In genomic region chr20:56388882-56389281, GRCh38 we compare ENCODE assay signal across 1 cellular context.
A peak's percentile ranks its signal among the peaks of the same experiment; 100 is the strongest.
TF ChIP-seq lines count a peak whose summit lies in the region.

No MANE protein-coding gene starts in this region.

TF ChIP-seq in K562, 482 proteins besides CTCF, POLR2A, EP300 and RAD21:
- TF ChIP-seq HDGF (IDR thresholded peaks at IDR 0.05), result no peak
- no peak for TF ChIP-seq TCF7L2 (IDR thresholded peaks at IDR 0.05; ENCODE audit: low read depth, low read length)
- TF ChIP-seq POLR3A (IDR thresholded peaks at IDR 0.05; ENCODE audit: borderline replicate concordance, extremely low read depth, insufficient read depth, insufficient read length), result no peak
- TF ChIP-seq CHD2 (IDR thresholded peaks at IDR 0.05; ENCODE audit: low read depth, low read length), result no peak
- TF ChIP-seq E2F1 (CRISPR knock-in tag; IDR thresholded peaks at IDR 0.05), result no peak
- TF ChIP-seq SUPT5H (IDR thresholded peaks at IDR 0.05), result 0 out of 2 replicates have a peak, but pooled peaks have one; percentile 31
- TF ChIP-seq ZNF316 (IDR thresholded peaks at IDR 0.05), result peak; percentile 78
- no peak for TF ChIP-seq MNT (conservative IDR thresholded peaks at IDR 0.05)
- TF ChIP-seq C11orf30 (IDR thresholded peaks at IDR 0.05; ENCODE audit: low read depth), result peak; percentile 49; the same call in 1 of the 2 replicates
- no peak for TF ChIP-seq SIX5 (IDR thresholded peaks at IDR 0.05; ENCODE audit: borderline replicate concordance in 1 of 2, insufficient read depth in 1 of 2, low read depth in 1 of 2, low read length in 2 of 2)
- 0 out of 2 replicates have a peak, but pooled peaks have one; percentile 4 for TF ChIP-seq POLR2AphosphoS5 (IDR thresholded peaks at IDR 0.05; ENCODE audit: control insufficient read depth, insufficient read depth, low read depth, low read length)
